ENCODE assay signal across 12 cellular contexts in genomic region chr19:40745402-40745780, GRCh38. TPM values are rescaled to one million over a fixed set of nuclear protein-coding genes. Genes with fewer than 3 reads are reported as not detected.
A peak's percentile ranks its signal among the peaks of the same experiment; 100 is the strongest.
DNase-seq lines count a peak whose midpoint lies in the region; ATAC-seq and TF ChIP-seq lines count a peak whose summit lies in the region.
"Had no signal": no experiment of that assay in that cellular context is flagged by ENCODE, and none has a peak within 500 bp of the region (broad histone marks: within the 10 kb centered on the region; RNA-seq: fewer than 3 reads in every experiment).

No MANE protein-coding gene starts in this region.

- H3K4me3 Mint-ChIP-seq in mesothelial cell of epicardium, result no peak overlapping the region
- H3K4me3 Mint-ChIP-seq: CD4-positive, CD25-positive, alpha-beta regulatory T cell; naive B cell had no signal

- TF ChIP-seq CTCF in choroid plexus epithelial cell (conservative IDR thresholded peaks at IDR 0.05; ENCODE audit: low read depth, low read length), result no peak
- no peak for TF ChIP-seq CTCF in mesothelial cell of epicardium (IDR thresholded peaks at IDR 0.05; ENCODE audit: unreplicated experiment)

- no peaks in the 10 kb centered on the region for H3K9me3 Mint-ChIP-seq in mesothelial cell of epicardium
- H3K9me3 Mint-ChIP-seq: CD4-positive, CD25-positive, alpha-beta regulatory T cell; naive B cell had no signal

- no peak for ATAC-seq in HG02884 (IDR thresholded peaks at IDR 0.05; ENCODE audit: unreplicated experiment)

- no peaks in the 10 kb centered on the region for H3K36me3 Mint-ChIP-seq in mesothelial cell of epicardium
- H3K36me3 Mint-ChIP-seq: CD4-positive, CD25-positive, alpha-beta regulatory T cell; naive B cell had no signal

- H3K27me3 Mint-ChIP-seq in mesothelial cell of epicardium (ENCODE audit: low read depth), result no peaks in the 10 kb centered on the region
- H3K27me3 Mint-ChIP-seq: CD4-positive, CD25-positive, alpha-beta regulatory T cell; naive B cell had no signal

- H3K4me1 Mint-ChIP-seq in mesothelial cell of epicardium, result peaks cover 28% of the 10 kb centered on the region

- H3K27ac Mint-ChIP-seq in mesothelial cell of epicardium, result peak overlapping the region; percentile 89
- H3K27ac Mint-ChIP-seq: CD4-positive, CD25-positive, alpha-beta regulatory T cell; naive B cell had no signal

- H3K4me3 ChIP-seq in choroid plexus epithelial cell (ENCODE audit: low read depth, low read length), result no peak overlapping the region
- H3K4me3 ChIP-seq: ascending aorta had no signal

- DNase-seq in ELF-1 (ENCODE audit: low read depth, low spot score), result peak; percentile 23
- DNase-seq in choroid plexus epithelial cell (ENCODE audit: low read depth), result peak; percentile 85
- no peak for DNase-seq in mesothelial cell of epicardium (ENCODE audit: low spot score in 2 of 2, unreplicated experiment in 2 of 2)
- no peak for DNase-seq in RKO (ENCODE audit: low spot score)
- DNase-seq in NCI-H2107 treated with DMSO at 0.1 percent for 48 hours (lab: John Stamatoyannopoulos, UW; ENCODE audit: unreplicated experiment), result no peak
- DNase-seq: CD4-positive, CD25-positive, alpha-beta regulatory T cell; naive B cell; NCI-H524 had no signal

RNA-seq across cellular contexts. Expression of gene ACTMAP, which starts 4.9 kb away (rescaled TPM):
- total RNA-seq in mesothelial cell of epicardium, result 14.2 to 18.4 TPM (median 15.0 TPM) in 3 replicates

RNA-seq across cellular contexts. Expression of gene SNRPA, which starts 5.6 kb away (rescaled TPM):
- 109 to 121 TPM (median 111 TPM) in 3 replicates for total RNA-seq in mesothelial cell of epicardium

RNA-seq across cellular contexts. Expression of gene ITPKC, which starts 28.5 kb away (rescaled TPM):
- 26.2 to 28.3 TPM (median 27.0 TPM) in 3 replicates for total RNA-seq in mesothelial cell of epicardium

RNA-seq across cellular contexts. Expression of gene COQ8B, which starts 28.7 kb away (rescaled TPM):
- 45.9 to 58.3 TPM (median 54.8 TPM) in 3 replicates for total RNA-seq in mesothelial cell of epicardium

RNA-seq across cellular contexts. Expression of gene MIA, which starts 29.9 kb away (rescaled TPM):
- total RNA-seq in mesothelial cell of epicardium, result 1.2 to 2.7 TPM (median 1.4 TPM) in 3 replicates
- total RNA-seq: ascending aorta; CD4-positive, CD25-positive, alpha-beta regulatory T cell; glomerular endothelial cell; subcutaneous adipose tissue had no signal

Comparison
In these comparisons a context has a peak if more than half of its experiments do, and no peak if none do; other contexts are left out.
1. DNase-seq: peak in ELF-1 (single experiment) and choroid plexus epithelial cell (single experiment); none in mesothelial cell of epicardium (0 of 2), RKO (single experiment) and NCI-H2107 treated with DMSO at 0.1 percent for 48 hours (single experiment).